ENCODE assay signal across 8 cellular contexts in the genomic region with DNA sequence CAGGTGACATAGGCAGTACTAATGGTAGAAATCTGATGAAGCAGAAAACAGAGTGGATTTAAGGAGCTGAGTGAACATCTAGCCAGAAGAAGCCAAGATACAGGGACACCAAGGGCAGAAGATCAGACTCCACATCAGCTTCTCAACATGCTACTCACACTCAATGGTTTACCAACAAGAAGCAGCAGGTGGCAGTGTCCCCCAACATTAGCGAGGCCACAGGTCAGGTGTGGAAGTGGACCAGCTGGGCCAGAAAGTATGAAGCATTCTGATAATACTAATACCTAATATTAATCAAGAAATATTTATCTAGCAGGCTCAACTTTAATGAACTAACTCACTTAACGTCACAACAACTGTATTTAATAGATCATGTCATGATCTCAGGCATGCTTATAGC.
DNase-seq lines count a peak whose midpoint lies in the region; ATAC-seq and TF ChIP-seq lines count a peak whose summit lies in the region.

No MANE protein-coding gene starts in this region.

- peak; percentile 73 for ATAC-seq in GM19043 (IDR thresholded peaks at IDR 0.05; ENCODE audit: low read depth, unreplicated experiment)
- ATAC-seq in HG03442 (IDR thresholded peaks at IDR 0.05; ENCODE audit: unreplicated experiment), result peak; percentile 81

- no peaks in the 10 kb centered on the region for H3K36me3 ChIP-seq in ascending aorta

- TF ChIP-seq CTCF in ascending aorta (IDR thresholded peaks at IDR 0.05), result peak; percentile 50 to 76 (median 71)

- no peaks in the 10 kb centered on the region for H3K4me1 ChIP-seq in ascending aorta

- H3K27me3 ChIP-seq in ascending aorta, result no peaks in the 10 kb centered on the region

- no peak overlapping the region for H3K27ac ChIP-seq in ascending aorta

- no peaks in the 10 kb centered on the region for H3K9me3 ChIP-seq in ascending aorta

- DNase-seq in COLO829 (ENCODE audit: low spot score) (peak; percentile 41), T-helper 1 cell (peak; percentile 8 to 32 (median 14)), ascending aorta (ENCODE audit: low spot score in 2 of 2) (peak in 1 of 2 donors; percentile 78), hepatic stellate cell (ENCODE audit: low spot score) (peak; percentile 29), KG1 (lab: John Stamatoyannopoulos, UW) (no peak)
- peak; percentile 36 for DNase-seq in stimulated activated CD4-positive, alpha-beta T cell treated with anti-CD3 and anti-CD28 coated beads, Interleukin-12 subunit alpha, Interleukin-12 subunit beta, amount 100 ng/mL, for 4 hours

- no peak overlapping the region for H3K4me3 ChIP-seq in ascending aorta

- intact Hi-C loops in ascending aorta (cut with DNase I), result loop anchor here (1.0 kb wide), 2 partner anchors 78 to 571 kb away; no protein-coding TSS in a partner anchor
